In genomic region chr3:39443530-39443929, GRCh38 we compare ENCODE assay signal across 1 cellular context.
TF ChIP-seq lines count a peak whose summit lies in the region.

No MANE protein-coding gene starts in this region.

TF ChIP-seq in GM23338, 12 proteins besides CTCF, POLR2A, EP300 and RAD21:
- TF ChIP-seq ZNF462 (CRISPR knock-in tag; IDR thresholded peaks at IDR 0.05) (no peak), STAT1 (IDR thresholded peaks at IDR 0.05; ENCODE audit: unreplicated experiment) (no peak), ZNF114 (CRISPR knock-in tag; IDR thresholded peaks at IDR 0.05) (no peak), JUNB (IDR thresholded peaks at IDR 0.05; ENCODE audit: unreplicated experiment) (no peak), EZH2 (IDR thresholded peaks at IDR 0.05; ENCODE audit: low read depth, unreplicated experiment) (no peak)
- TF ChIP-seq, protein P1, sequence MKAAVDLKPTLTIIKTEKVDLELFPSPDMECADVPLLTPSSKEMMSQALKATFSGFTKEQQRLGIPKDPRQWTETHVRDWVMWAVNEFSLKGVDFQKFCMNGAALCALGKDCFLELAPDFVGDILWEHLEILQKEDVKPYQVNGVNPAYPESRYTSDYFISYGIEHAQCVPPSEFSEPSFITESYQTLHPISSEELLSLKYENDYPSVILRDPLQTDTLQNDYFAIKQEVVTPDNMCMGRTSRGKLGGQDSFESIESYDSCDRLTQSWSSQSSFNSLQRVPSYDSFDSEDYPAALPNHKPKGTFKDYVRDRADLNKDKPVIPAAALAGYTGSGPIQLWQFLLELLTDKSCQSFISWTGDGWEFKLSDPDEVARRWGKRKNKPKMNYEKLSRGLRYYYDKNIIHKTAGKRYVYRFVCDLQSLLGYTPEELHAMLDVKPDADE (IDR thresholded peaks at IDR 0.05): no peak
